ENCODE assay signal across 9 cellular contexts in genomic region chr4:137510866-137511265, GRCh38. TPM values are rescaled to one million over a fixed set of nuclear protein-coding genes. Genes with fewer than 3 reads are reported as not detected.
A peak's percentile ranks its signal among the peaks of the same experiment; 100 is the strongest.
DNase-seq lines count a peak whose midpoint lies in the region; ATAC-seq and TF ChIP-seq lines count a peak whose summit lies in the region.
"Had no signal": no experiment of that assay in that cellular context is flagged by ENCODE, and none has a peak within 500 bp of the region (broad histone marks: within the 10 kb centered on the region; RNA-seq: fewer than 3 reads in every experiment).

No MANE protein-coding gene starts in this region.

- H3K56ac ChIP-seq in IMR-90 (ENCODE audit: extremely low read depth, insufficient read depth, low read length), result peak overlapping the region; percentile 45; the same call in 1 of the 2 replicates

- no peak overlapping the region for H3K23ac ChIP-seq in IMR-90 (ENCODE audit: low read depth, low read length)

- peak overlapping the region; percentile 84; the same call in 1 of the 2 replicates for H3K4me2 ChIP-seq in IMR-90 (ENCODE audit: low read depth, low read length)
- H3K4me2 ChIP-seq: KMS-11 had no signal

- H3K36me3 ChIP-seq in IMR-90 (ENCODE audit: control insufficient read depth, insufficient read depth, low read length) (no peaks in the 10 kb centered on the region), muscle layer of colon (ENCODE audit: insufficient read depth, low read length) (no peaks in the 10 kb centered on the region)

- peak overlapping the region; percentile 58; the same call in 1 of the 2 replicates for H2BK120ac ChIP-seq in IMR-90 (ENCODE audit: low read depth, low read length)

- H3K79me1 ChIP-seq in IMR-90 (ENCODE audit: low read depth in 1 of 2, low read length in 2 of 2), result no peaks in the 10 kb centered on the region

- no peaks in the 10 kb centered on the region for H3K9me3 ChIP-seq in IMR-90 (ENCODE audit: control insufficient read depth, insufficient read depth, low read length)
- H3K9me3 ChIP-seq in muscle layer of colon (ENCODE audit: low read length), result no peaks in the 10 kb centered on the region

- H3K4ac ChIP-seq in IMR-90 (ENCODE audit: low read depth, low read length), result no peak overlapping the region

- POLR2A ChIA-PET in IMR-90 (lab: Charles Lee; ENCODE audit: unreplicated experiment), result no interaction called here

- H3K4me1 ChIP-seq in IMR-90 (ENCODE audit: control insufficient read depth, insufficient read depth, low read length), result peaks cover 5% of the 10 kb centered on the region; the same call in 1 of the 2 replicates
- H3K4me1 ChIP-seq in muscle layer of colon (ENCODE audit: insufficient read depth, low read length), result peaks cover 29% of the 10 kb centered on the region

- CTCF ChIA-PET in IMR-90 (lab: Yijun Ruan, JAX), result no interaction called here

- no peak overlapping the region for H3K14ac ChIP-seq in IMR-90 (replicated peaks; ENCODE audit: low read depth, low read length)

- dilution Hi-C loops in IMR-90 (cut with HindIII; ENCODE audit: low sequenced_read_pairs, unreplicated experiment), result no loop called here

- H3K18ac ChIP-seq in IMR-90 (ENCODE audit: low read depth, low read length), result peak overlapping the region; percentile 24; the same call in 1 of the 2 replicates

- H3K4me3 ChIP-seq in IMR-90 (ENCODE audit: insufficient read depth, low read depth, low read length) (no peak overlapping the region), cardiac fibroblast (replicated peaks in 1 of 2; ENCODE audit: low read depth in 2 of 2, low read length in 2 of 2) (peak overlapping the region in 1 of 2 donors; percentile 19), muscle layer of colon (ENCODE audit: low read depth in 1 of 2, low read length in 2 of 2) (no peak overlapping the region)

- intact Hi-C loops in IMR-90 (cut with micrococcal nuclease), result no loop called here

- H3K27ac ChIP-seq in IMR-90 (ENCODE audit: insufficient read depth, low read length), result no peak overlapping the region; the same call in 1 of the 2 replicates
- H3K27ac ChIP-seq in muscle layer of colon (ENCODE audit: low read depth, low read length), result peak overlapping the region; percentile 3
- H3K27ac ChIP-seq: KMS-11 had no signal

- H2AK9ac ChIP-seq in IMR-90 (replicated peaks; ENCODE audit: low read depth, low read length, poor library complexity), result no peak overlapping the region

- H2BK15ac ChIP-seq in IMR-90 (ENCODE audit: low read depth, low read length), result no peak overlapping the region

- no peaks in the 10 kb centered on the region for H3K27me3 ChIP-seq in IMR-90 (ENCODE audit: control insufficient read depth, insufficient read depth, low read length)
- no peaks in the 10 kb centered on the region for H3K27me3 ChIP-seq in muscle layer of colon (ENCODE audit: control insufficient read depth in 1 of 2, insufficient read depth in 2 of 2, low read length in 2 of 2)

- in situ Hi-C loops in IMR-90 (cut with MboI; ENCODE audit: low sequenced_read_pairs), result loop anchor here (25.0 kb wide), 1 partner anchor 224 kb away; no protein-coding TSS in a partner anchor

- H4K91ac ChIP-seq in IMR-90 (ENCODE audit: insufficient read depth, low read depth, low read length), result no peak overlapping the region

- TF ChIP-seq CTCF in IMR-90 (conservative IDR thresholded peaks at IDR 0.05; ENCODE audit: low read depth, low read length) (no peak), cardiac fibroblast (IDR thresholded peaks at IDR 0.05; ENCODE audit: low read depth, low read length) (no peak)

- H4K20me1 ChIP-seq in IMR-90 (ENCODE audit: insufficient read depth, low read length), result no peaks in the 10 kb centered on the region

- no TSS peak for BruUV-seq in IMR-90 (replicated peaks; lab: Mats Ljungman, UMichigan)

- ATAC-seq in IMR-90 (ENCODE audit: low read depth), result peak; percentile 99
- ATAC-seq in GM21786 (IDR thresholded peaks at IDR 0.05; ENCODE audit: unreplicated experiment), result no peak

- H3K9ac ChIP-seq in IMR-90 (ENCODE audit: low read depth, low read length) (no peak overlapping the region), muscle layer of colon (ENCODE audit: low read length) (no peak overlapping the region)
- H3K9ac ChIP-seq: KMS-11 had no signal

- peak overlapping the region; percentile 91 for H2BK5ac ChIP-seq in IMR-90 (ENCODE audit: low read depth, low read length, poor library complexity, severe bottlenecking)

- H4K5ac ChIP-seq in IMR-90 (ENCODE audit: low read depth, low read length), result no peak overlapping the region

- H2AFZ ChIP-seq in IMR-90 (replicated peaks; ENCODE audit: low read length, poor library complexity), result no peak overlapping the region

- no peak overlapping the region; a peak in 1 of 4 replicates for H4K8ac ChIP-seq in IMR-90 (ENCODE audit: low read depth in 2 of 2, low read length in 2 of 2)

- TF ChIP-seq RAD21 in IMR-90 (IDR thresholded peaks at IDR 0.05; ENCODE audit: low read length), result no peak

- no peak overlapping the region for H2BK20ac ChIP-seq in IMR-90 (ENCODE audit: low read depth, low read length)

- no peaks in the 10 kb centered on the region for H3K9me1 ChIP-seq in IMR-90 (ENCODE audit: insufficient read depth, low read length)

- DNase-seq in COLO829 (ENCODE audit: low spot score) (peak; percentile 97), IMR-90 (peak; percentile 96), cardiac fibroblast (ENCODE audit: low read depth in 2 of 2) (peak; percentile 98), NCI-H1417 treated with DMSO at 0.1 percent for 48 hours (lab: John Stamatoyannopoulos, UW) (no peak), NCI-H82 treated with DMSO at 0.1 percent for 48 hours (lab: John Stamatoyannopoulos, UW; ENCODE audit: unreplicated experiment) (no peak)
- no peak for DNase-seq in stimulated activated CD4-positive, alpha-beta T cell treated with anti-CD3 and anti-CD28 coated beads, Interleukin-15, amount 100 ng/mL, for 24 hours

- no peak overlapping the region for H2AK5ac ChIP-seq in IMR-90 (ENCODE audit: low read depth, low read length)

- TF ChIP-seq POLR2A in IMR-90 (IDR thresholded peaks at IDR 0.05; ENCODE audit: low read depth, low read length), result no peak

TF ChIP-seq in IMR-90, 13 proteins besides CTCF, POLR2A, EP300 and RAD21:
- no peak for TF ChIP-seq CEBPB (IDR thresholded peaks at IDR 0.05; ENCODE audit: low read depth, low read length)
- TF ChIP-seq NFE2L2 (IDR thresholded peaks at IDR 0.05; ENCODE audit: low read depth, low read length), result no peak
- no peak for TF ChIP-seq USF2 (IDR thresholded peaks at IDR 0.05; ENCODE audit: low read depth, low read length)
- TF ChIP-seq RCOR1 (IDR thresholded peaks at IDR 0.05; ENCODE audit: insufficient replicate concordance, low read length), result no peak
- no peak for TF ChIP-seq SMC3 (IDR thresholded peaks at IDR 0.05; ENCODE audit: low read depth, low read length)
- TF ChIP-seq MXI1 (IDR thresholded peaks at IDR 0.05; ENCODE audit: borderline replicate concordance, low read depth, low read length), result no peak
- no peak for TF ChIP-seq ELK1 (IDR thresholded peaks at IDR 0.05; ENCODE audit: borderline replicate concordance, low read depth, low read length)
- TF ChIP-seq RFX5 (IDR thresholded peaks at IDR 0.05; ENCODE audit: low read depth, low read length), result no peak
- no peak for TF ChIP-seq MAZ (IDR thresholded peaks at IDR 0.05; ENCODE audit: borderline replicate concordance, low read depth, low read length)
- TF ChIP-seq CHD1 (IDR thresholded peaks at IDR 0.05; ENCODE audit: low read depth, low read length), result no peak
- peak; percentile 67; the same call in 1 of the 2 replicates for TF ChIP-seq BHLHE40 (IDR thresholded peaks at IDR 0.05; ENCODE audit: low read depth, low read length)
- peak; percentile 99 for TF ChIP-seq FOS (IDR thresholded peaks at IDR 0.05; ENCODE audit: low read depth, low read length)

RNA-seq across cellular contexts. Expression of gene PCDH18, which starts 21.4 kb away (rescaled TPM):
- 108 and 119 TPM in 2 replicates for total RNA-seq in IMR-90 (2012; rRNA removed)
- polyA plus RNA-seq in IMR-90 (2012; rRNA removed), result 39.6 and 41.3 TPM in 2 replicates
- polyA plus RNA-seq in IMR-90 (2012; cell fraction: cytosol; rRNA removed), result 26.6 and 28.8 TPM in 2 replicates
- 30.4 and 37.3 TPM in 2 replicates for polyA plus RNA-seq in IMR-90 (2012; cell fraction: nucleus; rRNA removed; ENCODE audit: low replicate concordance)

Comparison
In these comparisons a context has a peak if more than half of its experiments do, and no peak if none do; other contexts are left out.
1. DNase-seq: peak in COLO829 (single experiment), IMR-90 (single experiment) and cardiac fibroblast (2 of 2); none in NCI-H1417 treated with DMSO at 0.1 percent for 48 hours (single experiment), NCI-H82 treated with DMSO at 0.1 percent for 48 hours (single experiment) and stimulated activated CD4-positive, alpha-beta T cell treated with anti-CD3 and anti-CD28 coated beads, Interleukin-15, amount 100 ng/mL, for 24 hours (single experiment).